ENCODE assay signal across 14 cellular contexts in genomic region chr5:144072518-144072927, GRCh38.
DNase-seq lines count a peak whose midpoint lies in the region; ATAC-seq and TF ChIP-seq lines count a peak whose summit lies in the region.
"Had no signal": no experiment of that assay in that cellular context is flagged by ENCODE, and none has a peak within 500 bp of the region (broad histone marks: within the 10 kb centered on the region; RNA-seq: fewer than 3 reads in every experiment).

No MANE protein-coding gene starts in this region.

- peaks cover 19 to 27% of the 10 kb centered on the region in 2 donors for H3K27me3 Mint-ChIP-seq in natural killer cell treated with Interleukin-12 subunit alpha and Interleukin-12 subunit beta and Interleukin-15 and Interleukin-18, amount 100 ng/mL, for 72 hours

- H3K27ac Mint-ChIP-seq in natural killer cell treated with Interleukin-12 subunit alpha and Interleukin-12 subunit beta and Interleukin-15 and Interleukin-18, amount 100 ng/mL, for 72 hours, result no peak overlapping the region
- H3K27ac Mint-ChIP-seq: activated CD8-positive, alpha-beta memory T cell treated with anti-CD3 and anti-CD28 coated beads, Interleukin-2, amount 10 ng/mL, durations not matched to agents 7 days and 5 days; stimulated activated naive CD8-positive, alpha-beta T cell treated with anti-CD3 and anti-CD28 coated beads, Interleukin-15, amount 100 ng/mL, for 72 hours had no signal

- TF ChIP-seq CTCF in HFF-Myc (IDR thresholded peaks at IDR 0.05; ENCODE audit: low read depth, low read length, missing control alignments) (no peak), foreskin fibroblast (IDR thresholded peaks at IDR 0.05; ENCODE audit: low read depth, low read length) (no peak)

- H3K36me3 Mint-ChIP-seq in natural killer cell treated with Interleukin-12 subunit alpha and Interleukin-12 subunit beta and Interleukin-15 and Interleukin-18, amount 100 ng/mL, for 72 hours, result peaks cover 5% of the 10 kb centered on the region
- H3K36me3 Mint-ChIP-seq: activated CD8-positive, alpha-beta memory T cell treated with anti-CD3 and anti-CD28 coated beads, Interleukin-2, amount 10 ng/mL, durations not matched to agents 7 days and 5 days had no signal

- peaks cover 3% of the 10 kb centered on the region for H3K9me3 Mint-ChIP-seq in natural killer cell treated with Interleukin-12 subunit alpha and Interleukin-12 subunit beta and Interleukin-15 and Interleukin-18, amount 100 ng/mL, for 72 hours

- no peak overlapping the region for H3K4me3 Mint-ChIP-seq in natural killer cell treated with Interleukin-12 subunit alpha and Interleukin-12 subunit beta and Interleukin-15 and Interleukin-18, amount 100 ng/mL, for 72 hours
- H3K4me3 Mint-ChIP-seq: activated CD8-positive, alpha-beta memory T cell treated with anti-CD3 and anti-CD28 coated beads, Interleukin-2, amount 10 ng/mL, durations not matched to agents 7 days and 5 days; neural crest cell; stimulated activated naive CD8-positive, alpha-beta T cell treated with anti-CD3 and anti-CD28 coated beads, Interleukin-15, amount 100 ng/mL, for 72 hours had no signal

- DNase-seq in A172 (ENCODE audit: low spot score), result peak; percentile 10
- peak; percentile 40 for DNase-seq in HFF-Myc (ENCODE audit: extremely low read depth, low read depth)
- DNase-seq in amniotic epithelial cell (ENCODE audit: low read depth), result peak; percentile 50
- peak; percentile 83 to 91 for DNase-seq in foreskin fibroblast
- no peak for DNase-seq in natural killer cell treated with Interleukin-12 subunit alpha and Interleukin-12 subunit beta and Interleukin-15 and Interleukin-18, amount 100 ng/mL, for 72 hours (ENCODE audit: low spot score)
- DNase-seq in NCI-H146 (lab: John Stamatoyannopoulos, UW), result no peak
- DNase-seq: 8988T; activated CD8-positive, alpha-beta memory T cell treated with anti-CD3 and anti-CD28 coated beads, Interleukin-2, amount 10 ng/mL, durations not matched to agents 7 days and 5 days; activated naive CD4-positive, alpha-beta T cell treated with Interleukin-2 at 50 U/mL for 16 hours; NCI-H2171 treated with DMSO at 0.1 percent for 48 hours; stimulated activated naive CD8-positive, alpha-beta T cell treated with anti-CD3 and anti-CD28 coated beads, Interleukin-15, amount 100 ng/mL, for 72 hours had no signal

- no peaks in the 10 kb centered on the region for H3K4me1 Mint-ChIP-seq in natural killer cell treated with Interleukin-12 subunit alpha and Interleukin-12 subunit beta and Interleukin-15 and Interleukin-18, amount 100 ng/mL, for 72 hours (ENCODE audit: low read depth in 2 of 2)
- H3K4me1 Mint-ChIP-seq: activated CD8-positive, alpha-beta memory T cell treated with anti-CD3 and anti-CD28 coated beads, Interleukin-2, amount 10 ng/mL, durations not matched to agents 7 days and 5 days; stimulated activated naive CD8-positive, alpha-beta T cell treated with anti-CD3 and anti-CD28 coated beads, Interleukin-15, amount 100 ng/mL, for 72 hours had no signal

- H3K4me3 ChIP-seq in HFF-Myc (replicated peaks; ENCODE audit: low read depth, low read length), result no peak overlapping the region
- H3K4me3 ChIP-seq in foreskin fibroblast (ENCODE audit: low read depth in 1 of 2, low read length in 2 of 2), result no peak overlapping the region

- no peak for ATAC-seq in natural killer cell treated with Interleukin-12 subunit alpha and Interleukin-12 subunit beta and Interleukin-15 and Interleukin-18, amount 100 ng/mL, for 72 hours
- ATAC-seq in HG03196 (IDR thresholded peaks at IDR 0.05; ENCODE audit: unreplicated experiment), result no peak
- no peak for ATAC-seq in GM21447 (IDR thresholded peaks at IDR 0.05; ENCODE audit: unreplicated experiment)
- ATAC-seq: activated CD8-positive, alpha-beta memory T cell treated with anti-CD3 and anti-CD28 coated beads, Interleukin-2, amount 10 ng/mL, durations not matched to agents 7 days and 5 days; stimulated activated naive CD8-positive, alpha-beta T cell treated with anti-CD3 and anti-CD28 coated beads, Interleukin-15, amount 100 ng/mL, for 72 hours had no signal

Comparison
In these comparisons a context has a peak if more than half of its experiments do, and no peak if none do; other contexts are left out.
1. DNase-seq: peak in A172 (single experiment), HFF-Myc (single experiment), amniotic epithelial cell (single experiment) and foreskin fibroblast (2 of 2); none in natural killer cell treated with Interleukin-12 subunit alpha and Interleukin-12 subunit beta and Interleukin-15 and Interleukin-18, amount 100 ng/mL, for 72 hours (single experiment) and NCI-H146 (single experiment).